Comparison of ENCODE assay signal across 1 cellular context in genomic region chr3:100076544-100077529, GRCh38.
TF ChIP-seq lines count a peak whose summit lies in the region.

No MANE protein-coding gene starts in this region.

TF ChIP-seq in H1, 55 proteins besides CTCF, POLR2A, EP300 and RAD21:
- TF ChIP-seq CHD7 (IDR thresholded peaks at IDR 0.05; ENCODE audit: insufficient replicate concordance, low read length) (no peak), POLR2AphosphoS5 (IDR thresholded peaks at IDR 0.05; ENCODE audit: low read depth, low read length) (no peak), SP2 (IDR thresholded peaks at IDR 0.05; ENCODE audit: low read length) (no peak), NANOG (IDR thresholded peaks at IDR 0.05; ENCODE audit: insufficient read depth, low read depth, low read length, poor library complexity, severe bottlenecking) (no peak), CHD1 (IDR thresholded peaks at IDR 0.05; ENCODE audit: low read depth, low read length) (no peak), MAX (IDR thresholded peaks at IDR 0.05) (no peak), SP1 (IDR thresholded peaks at IDR 0.05; ENCODE audit: low read depth, low read length) (no peak), FOSL1 (IDR thresholded peaks at IDR 0.05; ENCODE audit: insufficient read depth, low read depth, low read length) (no peak), HDAC6 (IDR thresholded peaks at IDR 0.05; ENCODE audit: low read depth, low read length) (no peak), HDAC2 (IDR thresholded peaks at IDR 0.05; ENCODE audit: borderline replicate concordance in 1 of 2, low read depth in 2 of 2, low read length in 2 of 2) (no peak), ATF3 (IDR thresholded peaks at IDR 0.05; ENCODE audit: insufficient read depth, low read depth, low read length) (no peak), NRF1 (IDR thresholded peaks at IDR 0.05; ENCODE audit: low read depth, low read length) (no peak), CBX5 (IDR thresholded peaks at IDR 0.05; ENCODE audit: low read depth, low read length) (no peak), EZH2 (IDR thresholded peaks at IDR 0.05; ENCODE audit: low read depth, low read length, severe bottlenecking) (no peak), CEBPB (IDR thresholded peaks at IDR 0.05; ENCODE audit: low read depth, low read length) (no peak)
